ENCODE assay signal across 3 cellular contexts in the genomic region with DNA sequence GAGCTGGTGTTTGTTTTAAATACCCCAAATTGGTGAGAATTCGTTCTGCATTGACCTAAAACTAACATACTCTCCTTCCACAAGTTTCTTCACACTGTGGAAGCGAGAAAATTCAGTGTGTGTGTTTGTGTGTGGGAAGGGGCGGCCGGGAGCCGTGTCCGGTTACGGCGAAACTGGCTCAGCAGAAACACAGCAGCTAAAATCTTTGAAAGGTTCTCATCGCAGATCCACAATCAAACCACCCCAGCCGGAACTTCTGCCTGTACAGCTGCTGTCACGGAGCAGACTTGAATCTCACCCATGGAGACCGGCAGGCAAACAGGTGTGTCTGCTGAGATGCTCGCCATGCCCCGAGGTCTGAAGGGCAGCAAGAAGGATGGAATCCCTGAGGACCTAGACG. TPM values are rescaled to one million over a fixed set of nuclear protein-coding genes. Genes with fewer than 3 reads are reported as not detected.
"Had no signal": no experiment of that assay in that cellular context is flagged by ENCODE, and none has a peak within 500 bp of the region (broad histone marks: within the 10 kb centered on the region; RNA-seq: fewer than 3 reads in every experiment).

TAF11L3 (plus strand) TSS at position 301 of the 400 bp plus-strand sequence.

RNA-seq across cellular contexts. Expression of gene TAF11L3, which starts in this region (rescaled TPM):
- polyA plus RNA-seq: GM23248, GM23338, H1 had no signal
